7 cellular contexts compared by ENCODE assay signal in the genomic region with DNA sequence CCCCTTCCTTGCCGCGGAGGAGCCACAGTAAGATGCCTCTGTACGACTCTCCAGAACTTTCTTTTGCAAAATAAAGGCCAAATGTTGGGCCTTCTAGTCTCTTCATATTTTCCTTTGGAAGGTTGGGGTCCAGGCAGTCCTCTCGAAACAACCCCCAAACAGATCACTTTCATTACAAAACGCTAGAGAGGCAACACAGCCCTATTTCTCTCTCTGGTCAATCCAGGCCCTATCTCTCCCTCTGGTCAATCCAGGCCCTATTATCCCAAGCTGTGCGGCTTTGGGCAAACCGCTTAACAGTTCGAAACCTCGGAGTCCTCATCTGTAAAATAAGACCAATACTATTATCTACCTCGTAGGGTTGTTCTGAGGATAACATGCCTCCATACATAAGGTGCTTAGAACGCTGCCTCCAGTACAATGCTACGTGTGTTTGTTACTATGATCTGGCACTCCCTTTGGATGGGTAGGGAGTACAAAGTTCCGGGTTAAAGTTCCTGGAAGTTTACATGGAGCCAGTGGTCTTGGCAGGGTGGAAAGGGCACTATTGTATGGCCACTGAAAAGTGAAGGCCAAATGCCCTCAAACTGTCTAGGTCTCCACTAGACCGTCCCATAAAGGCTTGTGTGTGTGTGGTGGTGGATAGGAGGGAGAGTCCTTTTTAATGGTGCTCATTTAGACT.
DNase-seq lines count a peak whose midpoint lies in the region; ATAC-seq and TF ChIP-seq lines count a peak whose summit lies in the region.

No MANE protein-coding gene starts in this region.

- H3K36me3 Mint-ChIP-seq in HFFc6 (ENCODE audit: low read depth), result no peaks in the 10 kb centered on the region
- H3K36me3 Mint-ChIP-seq in activated CD4-positive, alpha-beta memory T cell treated with anti-CD3 and anti-CD28 coated beads, Interleukin-2, amount 10 ng/mL, durations not matched to agents 7 days and 5 days (ENCODE audit: low read depth), result no peaks in the 10 kb centered on the region
- H3K36me3 Mint-ChIP-seq in immature natural killer cell, result no peaks in the 10 kb centered on the region

- CTCF ChIA-PET in activated CD4-positive, alpha-beta memory T cell treated with anti-CD3 and anti-CD28 coated beads, Interleukin-2, amount 10 ng/mL, durations not matched to agents 7 days and 5 days (lab: Charles Lee), result interaction anchor here (0.9 kb wide), 1 partner anchor 318 kb away, joined by 3 read pairs; no protein-coding TSS in a partner anchor

- ATAC-seq in stimulated activated naive CD8-positive, alpha-beta T cell treated with anti-CD3 and anti-CD28 coated beads, Interleukin-15, amount 100 ng/mL, for 72 hours, result no peak
- ATAC-seq in HG02884 (IDR thresholded peaks at IDR 0.05; ENCODE audit: unreplicated experiment) (no peak), HG03378 (IDR thresholded peaks at IDR 0.05; ENCODE audit: unreplicated experiment) (no peak)

- H3K27me3 Mint-ChIP-seq in HFFc6 (ENCODE audit: insufficient read depth) (no peaks in the 10 kb centered on the region; the same call in 1 of the 2 replicates), immature natural killer cell (ENCODE audit: low read depth in 3 of 3) (peaks cover 17 to 44% (median 39%) of the 10 kb centered on the region in 3 donors)
- H3K27me3 Mint-ChIP-seq in activated CD4-positive, alpha-beta memory T cell treated with anti-CD3 and anti-CD28 coated beads, Interleukin-2, amount 10 ng/mL, durations not matched to agents 7 days and 5 days, result no peaks in the 10 kb centered on the region
- no peaks in the 10 kb centered on the region for H3K27me3 Mint-ChIP-seq in stimulated activated naive CD8-positive, alpha-beta T cell treated with anti-CD3 and anti-CD28 coated beads, Interleukin-15, amount 100 ng/mL, for 72 hours

- POLR2A ChIA-PET in activated CD4-positive, alpha-beta memory T cell treated with anti-CD3 and anti-CD28 coated beads, Interleukin-2, amount 10 ng/mL, durations not matched to agents 7 days and 5 days (lab: Charles Lee), result interaction anchor here (0.7 to 16.9 kb wide), 6 partner anchors 19 to 400 kb away, joined by 3 to 387 read pairs (median 6); partner anchors contain the start of gene BCOR

- H3K9me3 Mint-ChIP-seq in HFFc6 (no peaks in the 10 kb centered on the region), immature natural killer cell (peaks cover 0 to 5% (median 0%) of the 10 kb centered on the region in 6 donors)
- no peaks in the 10 kb centered on the region for H3K9me3 Mint-ChIP-seq in activated CD4-positive, alpha-beta memory T cell treated with anti-CD3 and anti-CD28 coated beads, Interleukin-2, amount 10 ng/mL, durations not matched to agents 7 days and 5 days
- H3K9me3 Mint-ChIP-seq in stimulated activated naive CD8-positive, alpha-beta T cell treated with anti-CD3 and anti-CD28 coated beads, Interleukin-15, amount 100 ng/mL, for 72 hours, result no peaks in the 10 kb centered on the region

- peak overlapping the region; percentile 52 for H3K4me3 Mint-ChIP-seq in HFFc6
- peak overlapping the region; percentile 83 for H3K4me3 Mint-ChIP-seq in activated CD4-positive, alpha-beta memory T cell treated with anti-CD3 and anti-CD28 coated beads, Interleukin-2, amount 10 ng/mL, durations not matched to agents 7 days and 5 days
- H3K4me3 Mint-ChIP-seq in immature natural killer cell, result peak overlapping the region; percentile 69 to 93 (median 85)
- peak overlapping the region; percentile 94 to 95 for H3K4me3 Mint-ChIP-seq in stimulated activated naive CD8-positive, alpha-beta T cell treated with anti-CD3 and anti-CD28 coated beads, Interleukin-15, amount 100 ng/mL, for 72 hours

- H3K4me1 Mint-ChIP-seq in HFFc6 (ENCODE audit: low read depth) (peaks cover 32% of the 10 kb centered on the region), immature natural killer cell (peaks cover 54% of the 10 kb centered on the region in 2 donors)
- peaks cover 49% of the 10 kb centered on the region for H3K4me1 Mint-ChIP-seq in activated CD4-positive, alpha-beta memory T cell treated with anti-CD3 and anti-CD28 coated beads, Interleukin-2, amount 10 ng/mL, durations not matched to agents 7 days and 5 days
- peaks cover 42% of the 10 kb centered on the region for H3K4me1 Mint-ChIP-seq in stimulated activated naive CD8-positive, alpha-beta T cell treated with anti-CD3 and anti-CD28 coated beads, Interleukin-15, amount 100 ng/mL, for 72 hours

- no peak for TF ChIP-seq CTCF in HFFc6 (IDR thresholded peaks at IDR 0.05)

- H3K27ac Mint-ChIP-seq in HFFc6 (peak overlapping the region; percentile 46), immature natural killer cell (peak overlapping the region; percentile 47 to 95 (median 74))
- peak overlapping the region; percentile 97 for H3K27ac Mint-ChIP-seq in activated CD4-positive, alpha-beta memory T cell treated with anti-CD3 and anti-CD28 coated beads, Interleukin-2, amount 10 ng/mL, durations not matched to agents 7 days and 5 days
- peak overlapping the region; percentile 99 to 100 for H3K27ac Mint-ChIP-seq in stimulated activated naive CD8-positive, alpha-beta T cell treated with anti-CD3 and anti-CD28 coated beads, Interleukin-15, amount 100 ng/mL, for 72 hours

- no peak for DNase-seq in HFFc6
- no peak for DNase-seq in activated CD4-positive, alpha-beta memory T cell treated with anti-CD3 and anti-CD28 coated beads, Interleukin-2, amount 10 ng/mL, durations not matched to agents 7 days and 5 days
- no peak for DNase-seq in immature natural killer cell
- DNase-seq in stimulated activated naive CD8-positive, alpha-beta T cell treated with anti-CD3 and anti-CD28 coated beads, Interleukin-15, amount 100 ng/mL, for 72 hours, result no peak
- no peak for DNase-seq in cerebellum (ENCODE audit: low spot score)

Comparison
In these comparisons a context has a peak if more than half of its experiments do, and no peak if none do; other contexts are left out.
1. H3K27ac Mint-ChIP-seq: peak in every context shown above with its lines; median percentile 100 in stimulated activated naive CD8-positive, alpha-beta T cell treated with anti-CD3 and anti-CD28 coated beads, Interleukin-15, amount 100 ng/mL, for 72 hours; 97 in activated CD4-positive, alpha-beta memory T cell treated with anti-CD3 and anti-CD28 coated beads, Interleukin-2, amount 10 ng/mL, durations not matched to agents 7 days and 5 days; 74 in immature natural killer cell; 46 in HFFc6.